ENCODE assay signal across 20 cellular contexts in genomic region chr6:105331927-105332326, GRCh38.
"Had no signal": no experiment of that assay in that cellular context is flagged by ENCODE, and none has a peak within 500 bp of the region (broad histone marks: within the 10 kb centered on the region; RNA-seq: fewer than 3 reads in every experiment).

No MANE protein-coding gene starts in this region.

- H2AFZ ChIP-seq: hepatocyte had no signal

- H3K4me3 ChIP-seq: coronary artery, hepatocyte, suprapubic skin, tibial artery had no signal

- DNase-seq: central memory CD4-positive, alpha-beta T cell; dorsolateral prefrontal cortex; effector CD8-positive, alpha-beta T cell; glutamatergic neuron; left colon; midbrain; posterior cingulate gyrus; right cardiac atrium; stimulated activated CD4-positive, alpha-beta T cell treated with anti-CD3 and anti-CD28 coated beads, Interleukin-4, amount 100 ng/mL, for 1 hour; stimulated activated CD8-positive, alpha-beta memory T cell treated with anti-CD3 and anti-CD28 coated beads, Interleukin-4, amount 100 ng/mL, for 48 hours; stimulated activated naive CD8-positive, alpha-beta T cell treated with anti-CD3 and anti-CD28 coated beads, Interleukin-15, Interleukin-2, amounts not matched to agents 100 U/mL and 50 U/mL, for 24 hours; tibial artery had no signal

- FAIRE-seq: bronchial epithelial cell, frontal cortex had no signal

- H3K4me2 ChIP-seq: hepatocyte had no signal

- H3K27me3 ChIP-seq: dorsolateral prefrontal cortex, hepatocyte, neutrophil, suprapubic skin, tibial artery had no signal

- H3K27ac ChIP-seq: coronary artery, hepatocyte, neutrophil, suprapubic skin, tibial artery had no signal

- ATAC-seq: left colon; natural killer cell treated with Interleukin-12 subunit alpha and Interleukin-12 subunit beta and Interleukin-15 and Interleukin-18, amount 100 ng/mL, for 72 hours; right cardiac atrium; stimulated activated effector memory CD8-positive, alpha-beta T cell treated with anti-CD3 and anti-CD28 coated beads, Interleukin-12 subunit alpha, Interleukin-12 subunit beta, amount 100 ng/mL, for 72 hours; stimulated activated naive CD8-positive, alpha-beta T cell treated with anti-CD3 and anti-CD28 coated beads, Interleukin-15, Interleukin-2, amounts not matched to agents 100 U/mL and 50 U/mL, for 24 hours had no signal

- H3K9me3 ChIP-seq: neutrophil, suprapubic skin, tibial artery had no signal
